16 cellular contexts compared by ENCODE assay signal in genomic region chr7:5387711-5388245, GRCh38. TPM values are rescaled to one million over a fixed set of nuclear protein-coding genes. Genes with fewer than 3 reads are reported as not detected.
DNase-seq lines count a peak whose midpoint lies in the region; ATAC-seq and TF ChIP-seq lines count a peak whose summit lies in the region.
"Had no signal": no experiment of that assay in that cellular context is flagged by ENCODE, and none has a peak within 500 bp of the region (broad histone marks: within the 10 kb centered on the region; RNA-seq: fewer than 3 reads in every experiment).

No MANE protein-coding gene starts in this region.

- ATAC-seq in DND-41 (ENCODE audit: insufficient read depth, low read depth) (peak; percentile 18; the same call in 1 of the 3 replicates), esophagus mucosa (peak; percentile 15), HG03432 (IDR thresholded peaks at IDR 0.05; ENCODE audit: unreplicated experiment) (no peak), T-cell (replicated peaks in 1 of 4) (no peak), GM21528 (IDR thresholded peaks at IDR 0.05; ENCODE audit: low FRiP score, unreplicated experiment) (no peak)
- ATAC-seq: A549, GM12878, Panc1, Right ventricle myocardium inferior had no signal

- H3K9me3 ChIP-seq in DND-41 (ENCODE audit: insufficient read depth, low read length, severe bottlenecking) (no peaks in the 10 kb centered on the region), H9 (ENCODE audit: control insufficient read depth, low read depth, low read length) (no peaks in the 10 kb centered on the region), sigmoid colon (no peaks in the 10 kb centered on the region)
- H3K9me3 ChIP-seq: A549 had no signal

- no peak overlapping the region for H2AK5ac ChIP-seq in H9 (ENCODE audit: insufficient read length, low read length)

- H3K9ac ChIP-seq in DND-41 (ENCODE audit: low read depth, low read length) = no peak overlapping the region
- H3K9ac ChIP-seq in H9 (ENCODE audit: extremely low read depth, insufficient read length, low read length) = no peak overlapping the region

- no peak overlapping the region for H4K91ac ChIP-seq in H9 (ENCODE audit: insufficient read length, low read depth, low read length)

- TF ChIP-seq CTCF in DND-41 (IDR thresholded peaks at IDR 0.05; ENCODE audit: borderline replicate concordance, extremely low read depth, low read length, poor library complexity, severe bottlenecking) = no peak
- no peak for TF ChIP-seq CTCF in H9 (conservative IDR thresholded peaks at IDR 0.05)
- TF ChIP-seq CTCF in sigmoid colon (IDR thresholded peaks at IDR 0.05) = no peak

- H2BK120ac ChIP-seq in H9 (ENCODE audit: low read depth, low read length, poor library complexity, severe bottlenecking) = no peak overlapping the region

- no peaks in the 10 kb centered on the region for H3K79me1 ChIP-seq in H9 (ENCODE audit: insufficient read depth, low read depth, low read length, poor library complexity, severe bottlenecking)

- H3K79me2 ChIP-seq in DND-41 (ENCODE audit: insufficient read depth, low read length) = peaks cover 66% of the 10 kb centered on the region
- no peaks in the 10 kb centered on the region for H3K79me2 ChIP-seq in H9 (ENCODE audit: insufficient read depth, low read length)

- no peak overlapping the region for H3K27ac Mint-ChIP-seq in H9
- H3K27ac Mint-ChIP-seq in T-cell = no peak overlapping the region
- H3K27ac Mint-ChIP-seq: CD4-positive, alpha-beta T cell had no signal

- H3K14ac ChIP-seq in H9 (ENCODE audit: insufficient read depth, low read length) = no peak overlapping the region

- H3K4me1 ChIP-seq in DND-41 (ENCODE audit: insufficient read depth, low read length) (0 out of 2 replicates have a peak, but pooled peaks cover 6% of the 10 kb centered on the region), H9 (ENCODE audit: insufficient read depth, low read length) (no peaks in the 10 kb centered on the region), sigmoid colon (peaks cover 0 to 65% (median 53%) of the 10 kb centered on the region in 4 donors)

- peaks cover 0 to 14% of the 10 kb centered on the region in 2 experiments; a peak in 3 of 4 replicates for H3K4me1 Mint-ChIP-seq in H9
- H3K4me1 Mint-ChIP-seq in T-cell = peaks cover 13 to 31% (median 25%) of the 10 kb centered on the region in 3 donors

- no peak overlapping the region for H3K4me3 Mint-ChIP-seq in H9
- H3K4me3 Mint-ChIP-seq in T-cell = no peak overlapping the region
- H3K4me3 Mint-ChIP-seq: CD4-positive, alpha-beta T cell had no signal

- H3K27me3 ChIP-seq in DND-41 (ENCODE audit: insufficient read depth, low read length, poor library complexity) = no peaks in the 10 kb centered on the region
- H3K27me3 ChIP-seq in H9 (ENCODE audit: insufficient read depth, low read length) = no peaks in the 10 kb centered on the region
- no peaks in the 10 kb centered on the region for H3K27me3 ChIP-seq in sigmoid colon

- no peak overlapping the region for H3K23ac ChIP-seq in H9 (ENCODE audit: insufficient read length, low read depth, low read length)

- no peak overlapping the region for H4K8ac ChIP-seq in H9 (replicated peaks; ENCODE audit: insufficient read length, low read depth, low read length)

- no peaks in the 10 kb centered on the region for H3K27me3 Mint-ChIP-seq in H9 (ENCODE audit: low read depth)
- no peaks in the 10 kb centered on the region for H3K27me3 Mint-ChIP-seq in T-cell
- H3K27me3 Mint-ChIP-seq: CD4-positive, alpha-beta T cell had no signal

- H3K4ac ChIP-seq in H9 (ENCODE audit: low read depth, low read length) = no peak overlapping the region

- H2BK20ac ChIP-seq in H9 (ENCODE audit: low read depth, low read length, poor library complexity, severe bottlenecking) = no peak overlapping the region

- intact Hi-C loops in sigmoid colon (cut with DNase I) = no loop called here

- no peak overlapping the region for H2BK12ac ChIP-seq in H9 (ENCODE audit: insufficient read length, low read depth, low read length)

- H3K4me3 ChIP-seq in DND-41 (ENCODE audit: low read depth in 1 of 2, low read length in 2 of 2) (no peak overlapping the region), sigmoid colon (no peak overlapping the region)
- H3K4me3 ChIP-seq: A549, GM12878 had no signal

- no peaks in the 10 kb centered on the region for H3K23me2 ChIP-seq in H9 (ENCODE audit: insufficient read length, low read depth, low read length, poor library complexity, severe bottlenecking)

- CTCF ChIA-PET in T-cell (lab: Charles Lee) = interaction anchor here in 1 of 2 donors (0.6 kb wide), 1 partner anchor 101 kb away, joined by 4 read pairs; no protein-coding TSS in a partner anchor

- H3K9me3 Mint-ChIP-seq in H9 = no peaks in the 10 kb centered on the region
- H3K9me3 Mint-ChIP-seq in T-cell = no peaks in the 10 kb centered on the region
- H3K9me3 Mint-ChIP-seq: CD4-positive, alpha-beta T cell had no signal

- H4K5ac ChIP-seq in H9 (ENCODE audit: insufficient read length, low read depth, low read length) = no peak overlapping the region

- no peak for TF ChIP-seq EP300 in sigmoid colon (IDR thresholded peaks at IDR 0.05)

- H3K36me3 Mint-ChIP-seq in H9 (ENCODE audit: insufficient read depth in 1 of 3, low read depth in 3 of 3) (peaks cover 0 to 5% (median 0%) of the 10 kb centered on the region in 3 experiments; a peak in 2 of 7 replicates), T-cell (peaks cover 14% of the 10 kb centered on the region)

- H3K36me3 ChIP-seq in DND-41 (ENCODE audit: insufficient read depth, low read length) = peaks cover 68% of the 10 kb centered on the region
- H3K36me3 ChIP-seq in sigmoid colon = peaks cover 26 to 66% (median 42%) of the 10 kb centered on the region in 4 donors

- no peak overlapping the region for H3K18ac ChIP-seq in H9 (ENCODE audit: insufficient read length, low read depth, low read length)

- H4K20me1 ChIP-seq in DND-41 (ENCODE audit: insufficient read depth, low read length) = peaks cover 34% of the 10 kb centered on the region
- H4K20me1 ChIP-seq in H9 (ENCODE audit: control insufficient read depth, insufficient read depth, insufficient read length) = no peaks in the 10 kb centered on the region

- WGBS in H9 (ENCODE audit: extremely low coverage, insufficient read length, low lambda C conversion rate) = no CpG with 5 or more reads among the region's 45 CpGs
- WGBS in sigmoid colon, 2 donors = 96 to 97% methylated on average over 45 of the region's 45 CpGs

- no peak overlapping the region; the same call in 1 of the 2 replicates for H2BK15ac ChIP-seq in H9 (ENCODE audit: low read depth, low read length)

- DNase-seq in DND-41 (no peak), H9 (peak; percentile 64), sigmoid colon (no peak), T-cell (no peak)
- DNase-seq: CD4-positive, alpha-beta T cell; EL; HCEC 1CT; NCI-H1105 treated with DMSO at 0.1 percent for 48 hours; NCI-H1694 treated with DMSO at 0.1 percent for 48 hours had no signal

- no peak for TF ChIP-seq POLR2A in sigmoid colon (IDR thresholded peaks at IDR 0.05)

- H3T11ph ChIP-seq in H9 (ENCODE audit: low read length) = no peak overlapping the region

- no peak overlapping the region for H3K56ac ChIP-seq in H9 (ENCODE audit: insufficient read length, low read depth, low read length)

- H2AFZ ChIP-seq in DND-41 (ENCODE audit: low read depth, low read length) = no peak overlapping the region
- H2AFZ ChIP-seq in H9 (ENCODE audit: low read length) = no peak overlapping the region

- POLR2A ChIA-PET in T-cell (lab: Charles Lee) = no interaction called here

- H2BK5ac ChIP-seq in H9 (ENCODE audit: insufficient read length, low read length) = no peak overlapping the region

- no peak overlapping the region for H3K27ac ChIP-seq in DND-41 (ENCODE audit: low read length)
- H3K27ac ChIP-seq in H9 (ENCODE audit: insufficient read length, low read depth, low read length) = no peak overlapping the region
- peak overlapping the region; percentile 25 to 70 (median 62) for H3K27ac ChIP-seq in sigmoid colon
- H3K27ac ChIP-seq: A549 had no signal

- no peak overlapping the region; the same call in 1 of the 2 replicates for H3K4me2 ChIP-seq in DND-41 (ENCODE audit: insufficient read depth, low read length)
- no peak overlapping the region for H3K4me2 ChIP-seq in H9 (ENCODE audit: insufficient read depth, insufficient read length, low read length)
- H3K4me2 ChIP-seq: A549 had no signal

RNA-seq across cellular contexts. Expression of gene TNRC18, which starts 35.9 kb away (rescaled TPM):
- total RNA-seq in H9 (2021) (21.2 and 21.6 TPM in 2 replicates), esophagus mucosa (26.2 TPM), sigmoid colon (100 to 1,000 TPM in 1 of 4 donors, 10 to 100 TPM in 3; 32.5 to 187 (median 59.9) TPM), T-cell (10 to 100 TPM; 58.8 to 71.0 (median 62.6) TPM)
- polyA plus RNA-seq in sigmoid colon = 10 to 100 TPM; 12.6 to 61.8 (median 19.9) TPM

Comparison
In these comparisons a context has a peak if more than half of its experiments do, and no peak if none do; other contexts are left out.
1. ATAC-seq: peak in DND-41 (single experiment) and esophagus mucosa (single experiment); none in HG03432 (single experiment), T-cell (0 of 4) and GM21528 (single experiment).
2. H3K27ac ChIP-seq: peak in sigmoid colon (4 of 4); none in DND-41 (single experiment) and H9 (single experiment).